ENCODE assay signal across 14 cellular contexts in the genomic region with DNA sequence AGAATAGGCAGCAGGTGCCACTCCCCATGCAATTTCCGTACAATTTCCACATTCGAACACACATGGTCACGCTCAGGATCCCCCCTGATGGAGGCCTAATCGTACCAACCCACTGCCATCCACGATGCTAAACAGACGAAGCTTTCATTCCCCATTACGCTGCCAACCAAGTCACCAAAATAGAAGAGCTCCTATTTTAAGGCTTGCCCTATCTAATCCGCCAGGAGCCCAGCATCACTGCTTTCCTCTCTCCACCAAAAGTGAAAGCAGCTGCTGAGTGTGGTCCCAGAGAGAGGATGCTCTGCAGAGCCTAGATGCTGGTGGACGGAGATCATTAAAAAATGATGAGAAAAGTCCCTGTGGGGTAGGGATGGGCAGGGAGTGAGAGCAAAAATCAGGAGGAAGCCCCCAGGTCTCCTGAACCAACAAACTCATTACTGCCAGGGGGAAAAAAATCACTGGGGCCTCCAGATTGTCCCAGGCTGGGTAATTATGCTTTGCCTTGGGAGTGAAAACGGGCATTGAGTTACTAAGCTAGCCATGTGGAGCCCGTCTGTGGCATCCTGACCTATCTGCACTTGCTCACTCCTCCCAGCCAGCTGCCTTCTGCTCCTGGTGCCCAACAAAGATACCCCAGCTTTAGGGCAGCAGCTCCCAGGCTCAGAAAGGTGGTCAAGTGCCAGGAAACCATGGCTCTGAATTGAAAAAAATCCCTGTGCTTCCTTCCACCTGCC.
"Had no signal": no experiment of that assay in that cellular context is flagged by ENCODE, and none has a peak within 500 bp of the region (broad histone marks: within the 10 kb centered on the region; RNA-seq: fewer than 3 reads in every experiment).

No MANE protein-coding gene starts in this region.

- H3K27me3 ChIP-seq: body of pancreas, esophagus muscularis mucosa, left lung, pancreas, upper lobe of left lung had no signal

- H3K36me3 ChIP-seq: left lung, pancreas, upper lobe of left lung had no signal

- H3K27ac ChIP-seq: body of pancreas, left lung, pancreas, upper lobe of left lung had no signal

- H3K9me3 ChIP-seq: body of pancreas, esophagus muscularis mucosa, left lung, pancreas, upper lobe of left lung had no signal

- H3K4me3 ChIP-seq: body of pancreas, esophagus muscularis mucosa, left lung, pancreas, upper lobe of left lung had no signal

- H3K4me1 ChIP-seq: left lung, pancreas had no signal

- DNase-seq: activated CD4-positive, CD25-positive, alpha-beta regulatory T cell; activated effector memory CD4-positive, alpha-beta T cell treated with anti-CD3 and anti-CD28 coated beads, Interleukin-2, amount 50 U/mL, for 16 hours; activated T-cell treated with anti-CD3 and anti-CD28 coated beads, Interleukin-2, amount 50 U/mL, for 24 hours; amniotic stem cell; foreskin fibroblast; islet precursor cell; left lung; mesendoderm; pancreas; upper lobe of left lung had no signal

- ATAC-seq: activated naive CD4-positive, alpha-beta T cell treated with anti-CD3 and anti-CD28 coated beads, Interleukin-2, amount 50 U/mL, for 72 hours; body of pancreas; left lung; stimulated activated memory B cell treated with anti-CD40 and anti-IgM and Interleukin-4, amounts not matched to agents 10 μg/mL and 1 μg/mL and 100 μg/mL, for 72 hours had no signal
